ENCODE assay signal across 8 cellular contexts in genomic region chr14:76872796-76873432, GRCh38. TPM values are rescaled to one million over a fixed set of nuclear protein-coding genes. Genes with fewer than 3 reads are reported as not detected.
DNase-seq lines count a peak whose midpoint lies in the region; ATAC-seq, FAIRE-seq and TF ChIP-seq lines count a peak whose summit lies in the region.

No MANE protein-coding gene starts in this region.

- peak; percentile 85 for DNase-seq in GM03348 (ENCODE audit: low spot score)
- DNase-seq in LNCaP clone FGC (ENCODE audit: low read depth): no peak
- DNase-seq in T1000 (lab: John Stamatoyannopoulos, UW): peak; percentile 24
- DNase-seq in GM12878 (ENCODE audit: low read depth, low spot score): no peak
- DNase-seq in stimulated activated CD4-positive, alpha-beta T cell treated with anti-CD3 and anti-CD28 coated beads, Interleukin-1b, Interleukin-23, amount 100 ng/mL, for 48 hours: peak; percentile 59

- FAIRE-seq in GM12878 (lab: Jason Lieb, UNC) (peak; percentile 98), islet of Langerhans (lab: Jason Lieb, UNC) (peak; percentile 56)

- no peak overlapping the region for H3K4me3 ChIP-seq in LNCaP clone FGC (ENCODE audit: low read depth, low read length)
- no peak overlapping the region for H3K4me3 ChIP-seq in GM12878

- TF ChIP-seq CTCF in LNCaP clone FGC (IDR thresholded peaks at IDR 0.05; ENCODE audit: control insufficient read depth, extremely low read depth, insufficient read depth) (peak; percentile 83), GM12878 (IDR thresholded peaks at IDR 0.05 in 2 of 3, conservative IDR thresholded peaks at IDR 0.05 in 1 of 3; ENCODE audit: control insufficient read depth in 2 of 3, extremely low read depth in 1 of 3, insufficient read depth in 1 of 3, low read depth in 3 of 3, low read length in 3 of 3) (peak; percentile 82 to 90 (median 85))

- SMC1A ChIA-PET in GM12878 (lab: Charles Lee; ENCODE audit: uncharacterized antibody, unreplicated experiment): interaction anchor here (0.6 to 11.8 kb wide), 25 partner anchors 8 to 518 kb away, joined by 3 to 370 read pairs (median 3); no protein-coding TSS in a partner anchor

- H3K9ac ChIP-seq in GM12878 (ENCODE audit: control insufficient read depth, insufficient read depth, low read length): no peak overlapping the region

- RAD21 ChIA-PET in GM12878 (lab: Charles Lee; ENCODE audit: unreplicated experiment): interaction anchor here (0.9 to 10.8 kb wide), 23 partner anchors 14 to 443 kb away, joined by 3 to 498 read pairs (median 6); no protein-coding TSS in a partner anchor

- WGBS in GM12878 (ENCODE audit: insufficient coverage, insufficient replicate concordance, low lambda C conversion rate, missing lambda C conversion rate): 9% methylated on average over 12 of the region's 12 CpGs

- H3K4me1 ChIP-seq in GM12878 (ENCODE audit: control insufficient read depth, insufficient read depth, low read length): peaks cover 2% of the 10 kb centered on the region

- H2AFZ ChIP-seq in GM12878 (ENCODE audit: control insufficient read depth, low read depth, low read length): no peak overlapping the region

- ATAC-seq in GM12878 (peak; percentile 78), HG02610 (IDR thresholded peaks at IDR 0.05; ENCODE audit: unreplicated experiment) (no peak), HG02571 (IDR thresholded peaks at IDR 0.05; ENCODE audit: unreplicated experiment) (no peak)

- H3K4me2 ChIP-seq in GM12878 (ENCODE audit: control insufficient read depth, insufficient read depth): no peak overlapping the region

- H3K79me2 ChIP-seq in GM12878 (ENCODE audit: control insufficient read depth, insufficient read depth, low read length): no peaks in the 10 kb centered on the region

- BruUV-seq in GM12878 (replicated peaks; lab: Mats Ljungman, UMichigan): no TSS peak

- no peaks in the 10 kb centered on the region for H4K20me1 ChIP-seq in GM12878 (ENCODE audit: control insufficient read depth, insufficient read depth)

- POLR2A ChIA-PET in GM12878 (lab: Charles Lee): interaction anchor here (0.6 kb wide), 1 partner anchor 95 kb away, joined by 6 read pairs; no protein-coding TSS in a partner anchor

- in situ Hi-C loops in GM12878 (cut with MboI): no loop called here

- H3K27ac ChIP-seq in GM12878 (ENCODE audit: control insufficient read depth, insufficient read depth): no peak overlapping the region

- intact Hi-C loops in GM12878 (cut with micrococcal nuclease; ENCODE audit: unreplicated experiment): loop anchor here (1.0 to 5.0 kb wide), 3 partner anchors 163 to 444 kb away; no protein-coding TSS in a partner anchor

- peaks cover 9% of the 10 kb centered on the region; the same call in 2 of the 3 replicates for H3K9me3 ChIP-seq in GM12878 (replicated peaks; ENCODE audit: control insufficient read depth, insufficient read depth, low read length)

- no peaks in the 10 kb centered on the region for H3K36me3 ChIP-seq in GM12878 (ENCODE audit: control insufficient read depth in 2 of 2, insufficient read depth in 2 of 2, low read length in 1 of 2)

- no peak for TF ChIP-seq EP300 in GM12878 (IDR thresholded peaks at IDR 0.05; ENCODE audit: borderline replicate concordance in 1 of 2, control insufficient read depth in 1 of 2, low read depth in 2 of 2, low read length in 2 of 2)

- H3K27me3 ChIP-seq in GM12878 (replicated peaks in 1 of 2; ENCODE audit: control insufficient read depth in 2 of 2, insufficient read depth in 2 of 2, low read length in 1 of 2): no peaks in the 10 kb centered on the region; a peak in 2 of 4 replicates

- peak; percentile 88 for TF ChIP-seq RAD21 in GM12878 (IDR thresholded peaks at IDR 0.05; ENCODE audit: insufficient read depth, low read depth, low read length)

- no peak for TF ChIP-seq POLR2A in GM12878 (IDR thresholded peaks at IDR 0.05; ENCODE audit: low read depth, low read length)

- CTCF ChIA-PET in GM12878 (lab: Yijun Ruan, JAX): interaction anchor here (0.6 to 15.8 kb wide), 44 partner anchors 9 to 443 kb away, joined by 3 to 848 read pairs (median 6); no protein-coding TSS in a partner anchor

TF ChIP-seq in GM12878, 131 proteins besides CTCF, POLR2A, EP300 and RAD21:
- TF ChIP-seq YY1 (IDR thresholded peaks at IDR 0.05; ENCODE audit: low read depth, low read length) (peak; percentile 44), SMC3 (IDR thresholded peaks at IDR 0.05; ENCODE audit: borderline replicate concordance, low read length) (peak; percentile 84), ATF3 (IDR thresholded peaks at IDR 0.05; ENCODE audit: borderline replicate concordance, extremely low read depth, low read depth, low read length) (0 out of 2 replicates have a peak, but pooled peaks have one; percentile 5), RBBP5 (conservative IDR thresholded peaks at IDR 0.05) (no peak)

RNA-seq across cellular contexts. Expression of gene LRRC74A, which starts 46.7 kb away (rescaled TPM):
- total RNA-seq in GM12878 (2013; cell fraction: nucleolus; rRNA removed): not detected in 2 replicates
- total RNA-seq in GM12878 (2014; rRNA removed) (not detected in 2 replicates), GM12878 (2014; rRNA removed; fragmentation: Illumina TruSeq; extraction: Trizol) (not detected in 2 replicates), GM12878 (2021) (not detected in 2 replicates)
- polyA plus RNA-seq in GM12878 (2011; ENCODE audit: low read depth): not detected
- polyA plus RNA-seq in GM12878 (2011; rRNA removed) (not detected in 2 replicates), GM12878 (2014; fragmentation: Illumina TruSeq; extraction: Trizol) (not detected in 2 replicates), GM12878 (2014; fragmentation: Nextera tagmentation; extraction: Ambion mirVana) (not detected), GM12878 (2014; rRNA removed) (not detected in 2 replicates), GM12878 (2016; fragmentation: Nextera tagmentation; extraction: Ambion mirVana) (not detected)
- polyA plus RNA-seq in GM12878 (2011; cell fraction: cytosol; rRNA removed): not detected in 2 replicates
- polyA plus RNA-seq in GM12878 (2011; cell fraction: nucleus; rRNA removed): not detected in 2 replicates
- polyA plus RNA-seq in GM12878 (2012): not detected in 2 replicates
- not detected in 2 replicates for polyA minus RNA-seq in GM12878 (2011; rRNA and poly(A)+ RNA removed)
- not detected in 2 replicates for polyA minus RNA-seq in GM12878 (2011; cell fraction: cytosol; rRNA and poly(A)+ RNA removed)
- not detected in 2 replicates for polyA minus RNA-seq in GM12878 (2011; cell fraction: nucleus; rRNA and poly(A)+ RNA removed)

Comparison
In these comparisons a context has a peak if more than half of its experiments do, and no peak if none do; other contexts are left out.
1. DNase-seq: peak in GM03348 (single experiment), T1000 (single experiment) and stimulated activated CD4-positive, alpha-beta T cell treated with anti-CD3 and anti-CD28 coated beads, Interleukin-1b, Interleukin-23, amount 100 ng/mL, for 48 hours (single experiment); none in LNCaP clone FGC (single experiment) and GM12878 (single experiment).